Comparison of ENCODE assay signal across 12 cellular contexts in genomic region chr2:219434718-219435525, GRCh38. TPM values are rescaled to one million over a fixed set of nuclear protein-coding genes. Genes with fewer than 3 reads are reported as not detected.
A peak's percentile ranks its signal among the peaks of the same experiment; 100 is the strongest.
DNase-seq lines count a peak whose midpoint lies in the region; ATAC-seq and TF ChIP-seq lines count a peak whose summit lies in the region.
"Had no signal": no experiment of that assay in that cellular context is flagged by ENCODE, and none has a peak within 500 bp of the region (broad histone marks: within the 10 kb centered on the region; RNA-seq: fewer than 3 reads in every experiment).

Gene SPEG (plus strand): TSS chr2:219434843. CDS start chr2:219434978, 135 bp downstream.

- in situ Hi-C loops in GM23248 (cut with MboI), result no loop called here

- no peaks in the 10 kb centered on the region for H3K79me2 ChIP-seq in GM23248 (ENCODE audit: insufficient read depth)

- no peak within 1 kb of the TSS for H3K4me3 Mint-ChIP-seq in activated CD8-positive, alpha-beta memory T cell treated with anti-CD3 and anti-CD28 coated beads, Interleukin-2, amount 10 ng/mL, durations not matched to agents 7 days and 5 days

- no peak for TF ChIP-seq CTCF in psoas muscle (IDR thresholded peaks at IDR 0.05)

- H3K9me3 ChIP-seq in GM23248 (ENCODE audit: low read depth) (no peaks in the 10 kb centered on the region), psoas muscle (no peaks in the 10 kb centered on the region)

- peaks cover 2% of the 10 kb centered on the region; the same call in 1 of the 2 replicates for H3F3A ChIP-seq in GM23248 (ENCODE audit: insufficient read depth)

- H4K20me1 ChIP-seq in GM23248 (ENCODE audit: insufficient read depth), result no peaks in the 10 kb centered on the region

- H3K27ac ChIP-seq in GM23248, result no peak within 1 kb of the TSS
- H3K27ac ChIP-seq in psoas muscle, result peak within 1 kb of the TSS; percentile 92
- H3K27ac ChIP-seq: epithelial cell of prostate, HL-60 had no signal

- DNase-seq in GM23248, result peak; percentile 44
- DNase-seq in astrocyte of the hippocampus (ENCODE audit: low read depth, low spot score), result peak; percentile 60
- DNase-seq in psoas muscle, result peak; percentile 74 to 92
- no peak for DNase-seq in D341Med (ENCODE audit: low spot score)
- DNase-seq in activated CD8-positive, alpha-beta memory T cell treated with anti-CD3 and anti-CD28 coated beads, Interleukin-2, amount 10 ng/mL, durations not matched to agents 7 days and 5 days, result no peak
- no peak for DNase-seq in COR-L47 (lab: John Stamatoyannopoulos, UW)
- DNase-seq: DND-41; stimulated activated CD4-positive, alpha-beta T cell treated with anti-CD3 and anti-CD28 coated beads, Interleukin-12 subunit alpha, Interleukin-12 subunit beta, amount 100 ng/mL, for 4 hours had no signal

- no peaks in the 10 kb centered on the region for H3K4me1 Mint-ChIP-seq in activated CD8-positive, alpha-beta memory T cell treated with anti-CD3 and anti-CD28 coated beads, Interleukin-2, amount 10 ng/mL, durations not matched to agents 7 days and 5 days

- H3K36me3 ChIP-seq in GM23248 (ENCODE audit: low read depth), result no peaks in the 10 kb centered on the region
- H3K36me3 ChIP-seq in psoas muscle (ENCODE audit: insufficient read depth in 1 of 2, low read depth in 1 of 2), result no peaks in the 10 kb centered on the region

- no peaks in the 10 kb centered on the region for H3K36me3 Mint-ChIP-seq in activated CD8-positive, alpha-beta memory T cell treated with anti-CD3 and anti-CD28 coated beads, Interleukin-2, amount 10 ng/mL, durations not matched to agents 7 days and 5 days

- H3K27ac Mint-ChIP-seq in activated CD8-positive, alpha-beta memory T cell treated with anti-CD3 and anti-CD28 coated beads, Interleukin-2, amount 10 ng/mL, durations not matched to agents 7 days and 5 days, result no peak within 1 kb of the TSS

- 19 to 23% methylated on average over 50 to 62 of the region's 77 CpGs for WGBS in GM23248 (ENCODE audit: low coverage in 1 of 2, low lambda C conversion rate in 2 of 2, missing lambda C conversion rate in 2 of 2), 2 experiments
- WGBS in psoas muscle, 3 donors, result 4 to 8% (median 6%) methylated on average over 30 to 77 of the region's 77 CpGs

- H3K27me3 ChIP-seq in GM23248 (replicated peaks; ENCODE audit: insufficient read depth), result no peaks in the 10 kb centered on the region
- H3K27me3 ChIP-seq in psoas muscle (ENCODE audit: insufficient read depth in 3 of 3, low read length in 2 of 3), result no peaks in the 10 kb centered on the region

- peak within 1 kb of the TSS; percentile 18; the same call in 1 of the 2 replicates for H3K9ac ChIP-seq in GM23248

- intact Hi-C loops in psoas muscle (cut with DNase I), result loop anchor here (2.0 kb wide), 2 partner anchors 30 to 32 kb away; no protein-coding TSS in a partner anchor

- H3K4me3 ChIP-seq in GM23248 (peak within 1 kb of the TSS; percentile 19; the same call in 1 of the 2 replicates), iPS-11a (ENCODE audit: low read depth, low read length) (peak within 1 kb of the TSS; percentile 4), psoas muscle (peak within 1 kb of the TSS; percentile 70)

- H3K4me1 ChIP-seq in GM23248 (ENCODE audit: insufficient read depth) (no peaks in the 10 kb centered on the region), psoas muscle (peaks cover 55% of the 10 kb centered on the region)

- CTCF ChIA-PET in activated CD8-positive, alpha-beta memory T cell treated with anti-CD3 and anti-CD28 coated beads, Interleukin-2, amount 10 ng/mL, durations not matched to agents 7 days and 5 days (lab: Charles Lee), result interaction anchor here (0.9 to 1.4 kb wide), 3 partner anchors 32 to 62 kb away, joined by 3 to 8 read pairs (median 3); no protein-coding TSS in a partner anchor

- H3K27me3 Mint-ChIP-seq in activated CD8-positive, alpha-beta memory T cell treated with anti-CD3 and anti-CD28 coated beads, Interleukin-2, amount 10 ng/mL, durations not matched to agents 7 days and 5 days, result peaks cover 29% of the 10 kb centered on the region

- no peaks in the 10 kb centered on the region for H3K9me2 ChIP-seq in GM23248 (ENCODE audit: insufficient read depth)

- peak within 1 kb of the TSS; percentile 71 for H2AFZ ChIP-seq in GM23248

- ATAC-seq in psoas muscle (peak; percentile 58 to 69 (median 66)), HG02642 (IDR thresholded peaks at IDR 0.05; ENCODE audit: poor library complexity, unreplicated experiment) (no peak)
- ATAC-seq in activated CD8-positive, alpha-beta memory T cell treated with anti-CD3 and anti-CD28 coated beads, Interleukin-2, amount 10 ng/mL, durations not matched to agents 7 days and 5 days, result no peak

- H3K9me3 Mint-ChIP-seq in activated CD8-positive, alpha-beta memory T cell treated with anti-CD3 and anti-CD28 coated beads, Interleukin-2, amount 10 ng/mL, durations not matched to agents 7 days and 5 days (ENCODE audit: low read depth), result no peaks in the 10 kb centered on the region

- H3K4me2 ChIP-seq in GM23248 (ENCODE audit: unreplicated experiment), result peak within 1 kb of the TSS; percentile 55

RNA-seq across cellular contexts. Expression of gene SPEG, which starts in this region (rescaled TPM):
- total RNA-seq in GM23248 (2014; rRNA removed; shearing (Covaris generic)), result 26.5 and 32.1 TPM in 2 replicates
- 6.8 and 9.4 TPM in 2 replicates for polyA plus RNA-seq in GM23248 (2016; fragmentation: Nextera tagmentation; extraction: Ambion mirVana)
- 100 to 1,000 TPM; 239 to 419 (median 304) TPM for total RNA-seq in psoas muscle
- 100 to 1,000 TPM in 2 of 3 donors, 10 to 100 TPM in 1; 34.8 to 190 (median 133) TPM for polyA plus RNA-seq in psoas muscle
- total RNA-seq in activated CD8-positive, alpha-beta memory T cell treated with anti-CD3 and anti-CD28 coated beads, Interleukin-2, amount 10 ng/mL, durations not matched to agents 7 days and 5 days, result 1 to 10 TPM in 1 of 2 experiments, under 1 TPM in 1; 0.52 to 1.3 TPM

Comparison
In these comparisons a context has a peak if more than half of its experiments do, and no peak if none do; other contexts are left out.
1. RNA of gene SPEG (total RNA-seq): 239 to 419 TPM in psoas muscle and 26.5 to 32.1 TPM in GM23248; 0.52 to 1.3 TPM in activated CD8-positive, alpha-beta memory T cell treated with anti-CD3 and anti-CD28 coated beads, Interleukin-2, amount 10 ng/mL, durations not matched to agents 7 days and 5 days; every median in the first group is over 10 times any median in the second.
2. DNase-seq: peak in GM23248 (single experiment), astrocyte of the hippocampus (single experiment) and psoas muscle (2 of 2); none in D341Med (single experiment), activated CD8-positive, alpha-beta memory T cell treated with anti-CD3 and anti-CD28 coated beads, Interleukin-2, amount 10 ng/mL, durations not matched to agents 7 days and 5 days (single experiment) and COR-L47 (single experiment).
3. H3K4me3 ChIP-seq: peak in every context shown above with its lines; median percentile 70 in psoas muscle; 19 in GM23248; 4 in iPS-11a.
4. ATAC-seq: peak in psoas muscle (4 of 4); none in HG02642 (single experiment) and activated CD8-positive, alpha-beta memory T cell treated with anti-CD3 and anti-CD28 coated beads, Interleukin-2, amount 10 ng/mL, durations not matched to agents 7 days and 5 days (single experiment).